11 cellular contexts compared by ENCODE assay signal in genomic region chr3:124816206-124816605, GRCh38.
"Had no signal": no experiment of that assay in that cellular context is flagged by ENCODE, and none has a peak within 500 bp of the region (broad histone marks: within the 10 kb centered on the region; RNA-seq: fewer than 3 reads in every experiment).

No MANE protein-coding gene starts in this region.

- H3K4me3 Mint-ChIP-seq: activated naive CD4-positive, alpha-beta T cell treated with anti-CD3 and anti-CD28 coated beads for 36 hours; activated T-helper 1 cell treated with anti-CD3 and anti-CD28 coated beads, Interleukin-12 subunit alpha, Interleukin-12 subunit beta, Interleukin-2, Interleukin-4 antibody, amounts not matched to agents 30 ng/mL and 10 ng/mL and 1 ng/mL, durations not matched to agents 14 hours and 24 hours and 36 hours; immature natural killer cell; nephron; T-helper 2 cell treated with Interferon-gamma antibody and Interleukin-4, amounts not matched to agents 5 μg/mL and 100 μg/mL, for 36 hours had no signal

- H3K9me3 Mint-ChIP-seq: activated naive CD4-positive, alpha-beta T cell treated with anti-CD3 and anti-CD28 coated beads for 36 hours; activated T-helper 1 cell treated with anti-CD3 and anti-CD28 coated beads, Interleukin-12 subunit alpha, Interleukin-12 subunit beta, Interleukin-2, Interleukin-4 antibody, amounts not matched to agents 30 ng/mL and 10 ng/mL and 1 ng/mL, durations not matched to agents 14 hours and 24 hours and 36 hours; immature natural killer cell; nephron; T-helper 2 cell treated with Interferon-gamma antibody and Interleukin-4, amounts not matched to agents 5 μg/mL and 100 μg/mL, for 36 hours had no signal

- H3K36me3 Mint-ChIP-seq: immature natural killer cell had no signal

- H3K27ac Mint-ChIP-seq: activated naive CD4-positive, alpha-beta T cell treated with anti-CD3 and anti-CD28 coated beads for 36 hours; activated T-helper 1 cell treated with anti-CD3 and anti-CD28 coated beads, Interleukin-12 subunit alpha, Interleukin-12 subunit beta, Interleukin-2, Interleukin-4 antibody, amounts not matched to agents 30 ng/mL and 10 ng/mL and 1 ng/mL, durations not matched to agents 14 hours and 24 hours and 36 hours; immature natural killer cell; nephron; progenitor cell of endocrine pancreas; T-helper 2 cell treated with Interferon-gamma antibody and Interleukin-4, amounts not matched to agents 5 μg/mL and 100 μg/mL, for 36 hours had no signal

- DNase-seq: activated CD4-positive, CD25-positive, alpha-beta regulatory T cell treated with anti-CD3 and anti-CD28 coated beads, Interleukin-2, amount 50 U/mL, for 72 hours; activated naive CD4-positive, alpha-beta T cell treated with anti-CD3 and anti-CD28 coated beads for 36 hours; foreskin melanocyte; head of caudate nucleus; immature natural killer cell; right cardiac atrium; stimulated activated naive CD8-positive, alpha-beta T cell treated with anti-CD3 and anti-CD28 coated beads, Interleukin-15, Interleukin-2, amounts not matched to agents 100 U/mL and 50 U/mL, for 24 hours had no signal

- ATAC-seq: right cardiac atrium; stimulated activated naive CD8-positive, alpha-beta T cell treated with anti-CD3 and anti-CD28 coated beads, Interleukin-15, Interleukin-2, amounts not matched to agents 100 U/mL and 50 U/mL, for 24 hours had no signal

- H3K27me3 Mint-ChIP-seq: progenitor cell of endocrine pancreas had no signal
